ENCODE assay signal across 1 cellular context in genomic region chr7:26368542-26368941, GRCh38.
TF ChIP-seq lines count a peak whose summit lies in the region.

No MANE protein-coding gene starts in this region.

TF ChIP-seq in GM23338, 12 proteins besides CTCF, POLR2A, EP300 and RAD21 (continued from another document):
- TF ChIP-seq ZNF462 (CRISPR knock-in tag; IDR thresholded peaks at IDR 0.05) (no peak), ZNF114 (CRISPR knock-in tag; IDR thresholded peaks at IDR 0.05) (no peak), ETS1 (IDR thresholded peaks at IDR 0.05) (no peak)
TF ChIP-seq in GM23338: peak in this region for 0.
